Comparison of ENCODE assay signal across 8 cellular contexts in the genomic region with DNA sequence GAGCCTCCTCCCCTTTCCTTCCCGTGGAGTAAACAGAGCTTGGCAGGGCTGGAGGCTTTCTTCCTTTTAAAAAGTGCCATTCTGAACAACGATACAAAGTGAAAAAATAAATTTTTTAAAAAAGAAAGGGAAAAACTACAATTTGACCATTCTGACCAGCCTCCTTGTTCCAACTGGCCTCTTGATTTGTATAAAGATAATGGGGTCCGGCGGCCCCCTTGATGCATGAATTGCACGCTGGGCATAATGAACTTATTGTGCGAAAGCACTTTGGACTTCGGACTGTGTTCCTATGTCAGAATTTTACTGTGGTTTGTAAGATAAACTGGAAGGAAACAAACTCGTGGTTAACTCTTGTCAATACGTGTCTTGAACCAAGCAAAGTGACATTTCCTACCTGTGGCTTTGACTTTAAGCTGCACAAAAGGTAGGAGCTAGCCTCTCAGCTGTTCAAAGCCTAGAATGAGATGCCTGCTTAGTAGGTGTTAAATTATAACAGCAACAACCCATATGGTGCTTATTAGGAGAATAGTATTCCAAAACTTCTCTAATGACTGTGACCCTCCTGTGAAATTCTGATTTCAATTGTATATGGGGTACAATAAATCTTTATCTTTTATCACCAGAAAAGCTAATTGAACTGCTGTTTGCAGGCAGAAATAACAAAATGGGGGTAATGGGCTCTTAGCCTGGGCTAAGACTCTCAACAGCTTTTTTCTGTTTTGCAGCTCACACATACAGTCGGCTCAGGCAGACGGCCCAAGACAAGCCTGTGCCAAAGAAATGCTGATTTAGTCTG. TPM values are rescaled to one million over a fixed set of nuclear protein-coding genes. Genes with fewer than 3 reads are reported as not detected.
DNase-seq lines count a peak whose midpoint lies in the region; ATAC-seq, FAIRE-seq and TF ChIP-seq lines count a peak whose summit lies in the region.

No MANE protein-coding gene starts in this region.

- peak; percentile 35 for ATAC-seq in activated CD8-positive, alpha-beta T cell treated with anti-CD3 and anti-CD28 coated beads, Interleukin-2, amount 10 ng/mL, durations not matched to agents 7 days and 5 days
- peak in 2 of 4 donors; percentile 15 to 21 for ATAC-seq in heart left ventricle
- ATAC-seq in HG03095 (IDR thresholded peaks at IDR 0.05; ENCODE audit: unreplicated experiment), result no peak

- WGBS in heart left ventricle, 4 donors, result 6 to 10% (median 8%) methylated on average over 11 of the region's 11 CpGs
- WGBS in prostate gland, result 2% methylated on average over 11 of the region's 11 CpGs

- POLR2A ChIA-PET in activated CD8-positive, alpha-beta T cell treated with anti-CD3 and anti-CD28 coated beads, Interleukin-2, amount 10 ng/mL, durations not matched to agents 7 days and 5 days (lab: Charles Lee), result interaction anchor here (0.5 to 6.0 kb wide), 10 partner anchors 8 to 561 kb away, joined by 3 to 101 read pairs (median 6); a partner anchor contains a TSS

- CTCF ChIA-PET in activated CD8-positive, alpha-beta T cell treated with anti-CD3 and anti-CD28 coated beads, Interleukin-2, amount 10 ng/mL, durations not matched to agents 7 days and 5 days (lab: Charles Lee), result interaction anchor here (0.8 to 3.5 kb wide), 12 partner anchors 11 to 483 kb away, joined by 3 to 31 read pairs (median 7); a partner anchor contains a TSS

- peaks cover 24% of the 10 kb centered on the region for H3K36me3 Mint-ChIP-seq in activated CD8-positive, alpha-beta T cell treated with anti-CD3 and anti-CD28 coated beads, Interleukin-2, amount 10 ng/mL, durations not matched to agents 7 days and 5 days (ENCODE audit: low read depth)

- FAIRE-seq in RCC 7860 (lab: Jason Lieb, UNC), result no peak

- H3K27ac ChIP-seq in heart left ventricle (peak overlapping the region; percentile 88 to 100 (median 99)), prostate gland (peak overlapping the region; percentile 100)

- peak overlapping the region; percentile 69 for H3K4me3 Mint-ChIP-seq in activated CD8-positive, alpha-beta T cell treated with anti-CD3 and anti-CD28 coated beads, Interleukin-2, amount 10 ng/mL, durations not matched to agents 7 days and 5 days

- H3K9me3 Mint-ChIP-seq in activated CD8-positive, alpha-beta T cell treated with anti-CD3 and anti-CD28 coated beads, Interleukin-2, amount 10 ng/mL, durations not matched to agents 7 days and 5 days (ENCODE audit: insufficient read depth), result no peaks in the 10 kb centered on the region

- intact Hi-C loops in heart left ventricle (cut with DNase I), result loop anchor here in 7 of 10 donors (2.0 to 10.0 kb wide), 9 partner anchors 68 to 474 kb away; no protein-coding TSS in a partner anchor
- intact Hi-C loops in prostate gland (cut with DNase I), result loop anchor here (2.0 to 10.0 kb wide), 2 partner anchors 66 to 904 kb away; a partner anchor contains a TSS

- DNase-seq in activated effector memory CD4-positive, alpha-beta T cell treated with anti-CD3 and anti-CD28 coated beads, Interleukin-2, amount 50 U/mL, for 16 hours, result peak; percentile 67
- no peak for DNase-seq in activated effector memory CD4-positive, alpha-beta T cell treated with Interleukin-2 at 50 U/mL for 16 hours
- DNase-seq in KG1 (lab: John Stamatoyannopoulos, UW) (peak; percentile 63), heart left ventricle (peak in 4 of 5 donors; percentile 52 to 60 (median 56)), prostate gland (ENCODE audit: low spot score) (no peak), RCC 7860 (ENCODE audit: low spot score) (no peak)
- peak; percentile 48 for DNase-seq in activated CD8-positive, alpha-beta T cell treated with anti-CD3 and anti-CD28 coated beads, Interleukin-2, amount 10 ng/mL, durations not matched to agents 7 days and 5 days

- H3K4me3 ChIP-seq in heart left ventricle, result peak overlapping the region in 11 of 12 donors; percentile 4 to 86 (median 51)
- H3K4me3 ChIP-seq in prostate gland, result peak overlapping the region; percentile 54 to 59

- peaks cover 29 to 73% (median 51%) of the 10 kb centered on the region in 12 donors for H3K4me1 ChIP-seq in heart left ventricle
- H3K4me1 ChIP-seq in prostate gland (replicated peaks), result peaks cover 7% of the 10 kb centered on the region

- peak overlapping the region; percentile 90 for H3K27ac Mint-ChIP-seq in activated CD8-positive, alpha-beta T cell treated with anti-CD3 and anti-CD28 coated beads, Interleukin-2, amount 10 ng/mL, durations not matched to agents 7 days and 5 days

- H3K27me3 ChIP-seq in heart left ventricle (no peaks in the 10 kb centered on the region), prostate gland (replicated peaks; ENCODE audit: insufficient read depth) (no peaks in the 10 kb centered on the region)

- no peaks in the 10 kb centered on the region for H3K27me3 Mint-ChIP-seq in activated CD8-positive, alpha-beta T cell treated with anti-CD3 and anti-CD28 coated beads, Interleukin-2, amount 10 ng/mL, durations not matched to agents 7 days and 5 days (ENCODE audit: low read depth)

- H3K4me1 Mint-ChIP-seq in activated CD8-positive, alpha-beta T cell treated with anti-CD3 and anti-CD28 coated beads, Interleukin-2, amount 10 ng/mL, durations not matched to agents 7 days and 5 days (ENCODE audit: low read depth), result peaks cover 60% of the 10 kb centered on the region

- H3K36me3 ChIP-seq in heart left ventricle, result peaks cover 0 to 33% (median 12%) of the 10 kb centered on the region in 9 donors
- no peaks in the 10 kb centered on the region for H3K36me3 ChIP-seq in prostate gland

- TF ChIP-seq CTCF in heart left ventricle (IDR thresholded peaks at IDR 0.05) (no peak), prostate gland (IDR thresholded peaks at IDR 0.05) (no peak)

- no peaks in the 10 kb centered on the region for H3K9me3 ChIP-seq in heart left ventricle
- H3K9me3 ChIP-seq in prostate gland, result no peaks in the 10 kb centered on the region

- peak in 1 of 2 donors; percentile 15 for TF ChIP-seq POLR2A in heart left ventricle (IDR thresholded peaks at IDR 0.05)
- no peak for TF ChIP-seq POLR2A in prostate gland (IDR thresholded peaks at IDR 0.05)

RNA-seq across cellular contexts. Expression of a gene that starts 9.4 kb away (rescaled TPM):
- 10 to 100 TPM; 71.5 to 72.0 TPM for total RNA-seq in activated CD8-positive, alpha-beta T cell treated with anti-CD3 and anti-CD28 coated beads, Interleukin-2, amount 10 ng/mL, durations not matched to agents 7 days and 5 days
- total RNA-seq in heart left ventricle (100 to 1,000 TPM in 4 of 9 donors, 10 to 100 TPM in 5; 76.7 to 126 (median 81.3) TPM), prostate gland (100 to 1,000 TPM; 111 to 124 TPM)
- 10 to 100 TPM; 36.1 to 77.4 TPM for polyA plus RNA-seq in heart left ventricle

Comparison
In these comparisons a context has a peak if more than half of its experiments do, and no peak if none do; other contexts are left out.
1. DNase-seq: peak in activated effector memory CD4-positive, alpha-beta T cell treated with anti-CD3 and anti-CD28 coated beads, Interleukin-2, amount 50 U/mL, for 16 hours (single experiment), KG1 (single experiment), activated CD8-positive, alpha-beta T cell treated with anti-CD3 and anti-CD28 coated beads, Interleukin-2, amount 10 ng/mL, durations not matched to agents 7 days and 5 days (single experiment) and heart left ventricle (4 of 5); none in activated effector memory CD4-positive, alpha-beta T cell treated with Interleukin-2 at 50 U/mL for 16 hours (single experiment), prostate gland (single experiment) and RCC 7860 (single experiment).